ENCODE assay signal across 2 cellular contexts in the genomic region with DNA sequence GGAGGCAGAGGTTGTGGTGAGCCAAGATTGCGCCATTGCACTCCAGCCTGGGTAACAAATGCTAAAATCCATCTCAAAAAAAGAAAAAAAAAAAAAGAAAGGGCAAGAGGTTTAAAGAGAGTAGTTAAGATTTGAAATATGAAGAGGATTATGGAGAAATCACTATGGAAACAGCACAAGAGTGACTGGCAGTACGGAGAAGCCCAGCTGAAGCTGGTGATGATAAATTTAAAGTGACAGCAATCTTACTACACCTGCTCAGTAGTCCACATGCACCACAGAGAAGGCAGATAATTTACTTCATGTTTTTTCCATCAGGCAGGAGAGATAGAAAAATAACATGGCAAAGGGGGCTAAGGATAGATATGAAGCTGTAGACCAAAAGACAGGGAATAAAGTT.
A peak's percentile ranks its signal among the peaks of the same experiment; 100 is the strongest.
TF ChIP-seq lines count a peak whose summit lies in the region.
"Not testable (repeated sequence)": the region's sequence is repeated elsewhere in the genome, so short reads cannot be mapped to it uniquely, and the experiment has no call there.

No MANE protein-coding gene starts in this region.

TF ChIP-seq in HEK293T, 16 proteins besides CTCF, POLR2A, EP300 and RAD21:
- TF ChIP-seq, protein P1, sequence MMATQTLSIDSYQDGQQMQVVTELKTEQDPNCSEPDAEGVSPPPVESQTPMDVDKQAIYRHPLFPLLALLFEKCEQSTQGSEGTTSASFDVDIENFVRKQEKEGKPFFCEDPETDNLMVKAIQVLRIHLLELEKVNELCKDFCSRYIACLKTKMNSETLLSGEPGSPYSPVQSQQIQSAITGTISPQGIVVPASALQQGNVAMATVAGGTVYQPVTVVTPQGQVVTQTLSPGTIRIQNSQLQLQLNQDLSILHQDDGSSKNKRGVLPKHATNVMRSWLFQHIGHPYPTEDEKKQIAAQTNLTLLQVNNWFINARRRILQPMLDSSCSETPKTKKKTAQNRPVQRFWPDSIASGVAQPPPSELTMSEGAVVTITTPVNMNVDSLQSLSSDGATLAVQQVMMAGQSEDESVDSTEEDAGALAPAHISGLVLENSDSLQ (IDR thresholded peaks at IDR 0.05), result 0 out of 2 replicates have a peak, but pooled peaks have one; percentile 15
TF ChIP-seq in HEK293T: peak in this region for 1; not testable (repeated sequence) for 15.

TF ChIP-seq in K562, 482 proteins besides CTCF, POLR2A, EP300 and RAD21:
- TF ChIP-seq RFX1 (IDR thresholded peaks at IDR 0.05) (peak; percentile 35; the same call in 1 of the 2 replicates), CEBPB (tag; IDR thresholded peaks at IDR 0.05) (peak; percentile 42), MEIS2 (IDR thresholded peaks at IDR 0.05; ENCODE audit: partially characterized antibody) (peak; percentile 62)
- TF ChIP-seq, protein P1 (IDR thresholded peaks at IDR 0.05), result peak; percentile 88
- TF ChIP-seq, protein P2, sequence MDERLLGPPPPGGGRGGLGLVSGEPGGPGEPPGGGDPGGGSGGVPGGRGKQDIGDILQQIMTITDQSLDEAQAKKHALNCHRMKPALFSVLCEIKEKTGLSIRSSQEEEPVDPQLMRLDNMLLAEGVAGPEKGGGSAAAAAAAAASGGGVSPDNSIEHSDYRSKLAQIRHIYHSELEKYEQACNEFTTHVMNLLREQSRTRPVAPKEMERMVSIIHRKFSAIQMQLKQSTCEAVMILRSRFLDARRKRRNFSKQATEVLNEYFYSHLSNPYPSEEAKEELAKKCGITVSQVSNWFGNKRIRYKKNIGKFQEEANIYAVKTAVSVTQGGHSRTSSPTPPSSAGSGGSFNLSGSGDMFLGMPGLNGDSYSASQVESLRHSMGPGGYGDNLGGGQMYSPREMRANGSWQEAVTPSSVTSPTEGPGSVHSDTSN (CRISPR knock-in tag; IDR thresholded peaks at IDR 0.05; ENCODE audit: low read depth), result not testable (repeated sequence)
- TF ChIP-seq, protein P2 (tag; conservative IDR thresholded peaks at IDR 0.05; ENCODE audit: low read depth), result peak; percentile 78
